ENCODE assay signal across 21 cellular contexts in genomic region chr15:94834000-94834399, GRCh38.
DNase-seq lines count a peak whose midpoint lies in the region; ATAC-seq, FAIRE-seq and TF ChIP-seq lines count a peak whose summit lies in the region.
"Had no signal": no experiment of that assay in that cellular context is flagged by ENCODE, and none has a peak within 500 bp of the region (broad histone marks: within the 10 kb centered on the region; RNA-seq: fewer than 3 reads in every experiment).

No MANE protein-coding gene starts in this region.

- H2BK5ac ChIP-seq in trophoblast cell (ENCODE audit: low read depth, low read length, poor library complexity), result no peak overlapping the region

- H3K27ac ChIP-seq in K562 (ENCODE audit: extremely low read depth, low read depth, low read length) (no peak overlapping the region), mesodermal cell (ENCODE audit: low read depth, low read length, severe bottlenecking) (peak overlapping the region; percentile 30), trophoblast cell (ENCODE audit: low read depth, low read length) (peak overlapping the region; percentile 89), left ventricle myocardium inferior (replicated peaks) (no peak overlapping the region), brain microvascular endothelial cell (no peak overlapping the region)
- H3K27ac ChIP-seq: BLaER1, C4-2B had no signal

- TF ChIP-seq CTCF in Caco-2 (IDR thresholded peaks at IDR 0.05; ENCODE audit: insufficient read depth in 1 of 2, low read depth in 1 of 2, low read length in 1 of 2, severe bottlenecking in 1 of 2, unreplicated experiment in 1 of 2) (no peak), K562 (IDR thresholded peaks at IDR 0.05 in 2 of 3, conservative IDR thresholded peaks at IDR 0.05 in 1 of 3; ENCODE audit: insufficient read depth in 2 of 3, low read depth in 1 of 3, low read length in 3 of 3) (no peak), MCF 10A (IDR thresholded peaks at IDR 0.05; ENCODE audit: unreplicated experiment) (no peak), left ventricle myocardium inferior (IDR thresholded peaks at IDR 0.05; ENCODE audit: borderline replicate concordance) (no peak), brain microvascular endothelial cell (IDR thresholded peaks at IDR 0.05; ENCODE audit: low read depth, low read length, missing control alignments) (no peak)

- no peak overlapping the region for H2BK12ac ChIP-seq in trophoblast cell (ENCODE audit: low read length)

- H3K4me3 Mint-ChIP-seq in Caco-2 (ENCODE audit: unreplicated experiment), result peak overlapping the region; percentile 18
- H3K4me3 Mint-ChIP-seq in MCF 10A (ENCODE audit: unreplicated experiment), result no peak overlapping the region
- H3K4me3 Mint-ChIP-seq: B cell; CD4-positive, CD25-positive, alpha-beta regulatory T cell; CD8-positive, alpha-beta memory T cell; GM23338; H9 had no signal

- H2AFZ ChIP-seq in K562 (ENCODE audit: low read depth, low read length) (no peak overlapping the region), trophoblast cell (ENCODE audit: insufficient read depth, low read length, poor library complexity) (no peak overlapping the region)
- H2AFZ ChIP-seq: GM23338 had no signal

- POLR2A ChIA-PET in Caco-2 (lab: Charles Lee), result interaction anchor here (0.6 kb wide), 1 partner anchor 257 kb away, joined by 4 read pairs; no protein-coding TSS in a partner anchor
- POLR2A ChIA-PET in K562 (lab: Yijun Ruan, JAX), result no interaction called here
- POLR2A ChIA-PET in MCF 10A (lab: Yijun Ruan, JAX), result no interaction called here

- peaks cover 18% of the 10 kb centered on the region for H3K9me3 ChIP-seq in Caco-2
- no peaks in the 10 kb centered on the region for H3K9me3 ChIP-seq in K562 (replicated peaks; ENCODE audit: control insufficient read depth, insufficient read depth, low read depth, low read length)
- peaks cover 9% of the 10 kb centered on the region for H3K9me3 ChIP-seq in mesodermal cell (ENCODE audit: control insufficient read depth, low read length)
- peaks cover 7% of the 10 kb centered on the region for H3K9me3 ChIP-seq in trophoblast cell (ENCODE audit: insufficient read depth, low read depth, low read length)
- peaks cover 14% of the 10 kb centered on the region for H3K9me3 ChIP-seq in left ventricle myocardium inferior (replicated peaks)

- no TSS peak for BruUV-seq in Caco-2 (replicated peaks; lab: Mats Ljungman, UMichigan)
- BruUV-seq in K562 (replicated peaks; lab: Mats Ljungman, UMichigan), result no TSS peak
- no TSS peak for BruUV-seq in MCF 10A (replicated peaks; lab: Mats Ljungman, UMichigan)

- H3K4me1 Mint-ChIP-seq in Caco-2 (ENCODE audit: low read depth, unreplicated experiment), result peaks cover 18% of the 10 kb centered on the region
- H3K4me1 Mint-ChIP-seq in MCF 10A (ENCODE audit: insufficient read depth, unreplicated experiment), result no peaks in the 10 kb centered on the region
- H3K4me1 Mint-ChIP-seq: B cell; CD4-positive, CD25-positive, alpha-beta regulatory T cell; CD8-positive, alpha-beta memory T cell; GM23338 had no signal

- no peak overlapping the region for H3K4ac ChIP-seq in trophoblast cell (ENCODE audit: low read depth, low read length)

- no peak overlapping the region for H2AK5ac ChIP-seq in trophoblast cell (ENCODE audit: low read length)

- H3K79me1 ChIP-seq in trophoblast cell (ENCODE audit: low read length), result peaks cover 21% of the 10 kb centered on the region

- WGBS in K562 (ENCODE audit: insufficient coverage, low coverage, missing lambda C conversion rate), result 65% methylated on average over 3 of the region's 3 CpGs
- 83% methylated on average over 1 of the region's 3 CpGs; no CpG with 5 or more reads in 1 of the 2 experiments for WGBS in mesodermal cell (ENCODE audit: insufficient coverage in 2 of 2), 2 experiments
- WGBS in trophoblast cell (ENCODE audit: extremely low coverage, insufficient coverage, insufficient read length), result no CpG with 5 or more reads among the region's 3 CpGs

- H4K91ac ChIP-seq in trophoblast cell (ENCODE audit: low read depth, low read length), result no peak overlapping the region

- H3K27ac Mint-ChIP-seq in Caco-2 (ENCODE audit: unreplicated experiment) (peak overlapping the region; percentile 82), MCF 10A (ENCODE audit: low read depth, unreplicated experiment) (no peak overlapping the region)
- H3K27ac Mint-ChIP-seq: B cell; CD4-positive, CD25-positive, alpha-beta regulatory T cell; CD8-positive, alpha-beta memory T cell; GM23338; H9 had no signal

- no peak overlapping the region for H4K12ac ChIP-seq in trophoblast cell (ENCODE audit: low read depth, low read length)

- H3K36me3 ChIP-seq in Caco-2 (ENCODE audit: control insufficient read depth, insufficient read depth, low read length), result no peaks in the 10 kb centered on the region
- H3K36me3 ChIP-seq in K562 (ENCODE audit: control insufficient read depth, insufficient read depth, low read length), result no peaks in the 10 kb centered on the region
- H3K36me3 ChIP-seq in mesodermal cell (ENCODE audit: control insufficient read depth, insufficient read depth, low read length), result no peaks in the 10 kb centered on the region
- no peaks in the 10 kb centered on the region for H3K36me3 ChIP-seq in trophoblast cell (ENCODE audit: control insufficient read depth in 1 of 2, insufficient read depth in 2 of 2, low read length in 2 of 2)
- no peaks in the 10 kb centered on the region for H3K36me3 ChIP-seq in left ventricle myocardium inferior
- H3K36me3 ChIP-seq in brain microvascular endothelial cell (replicated peaks), result no peaks in the 10 kb centered on the region

- H2BK120ac ChIP-seq in trophoblast cell (ENCODE audit: insufficient read depth, low read length, poor library complexity), result no peak overlapping the region

- H3K4me2 ChIP-seq in K562 (ENCODE audit: insufficient read depth, low read length) (no peak overlapping the region), trophoblast cell (ENCODE audit: low read length) (no peak overlapping the region)
- H3K4me2 ChIP-seq: BLaER1, GM23338 had no signal

- H3K79me2 ChIP-seq in K562 (ENCODE audit: control insufficient read depth, insufficient read depth, low read length) (no peaks in the 10 kb centered on the region), trophoblast cell (ENCODE audit: control insufficient read depth, insufficient read depth, low read length, poor library complexity) (no peaks in the 10 kb centered on the region)

- H4K8ac ChIP-seq in trophoblast cell (ENCODE audit: low read depth, low read length), result no peak overlapping the region

- H3K9me1 ChIP-seq in K562 (ENCODE audit: control insufficient read depth, insufficient read depth, low read length), result no peaks in the 10 kb centered on the region

- in situ Hi-C loops in K562 (cut with MboI) (no loop called here), brain microvascular endothelial cell (cut with HindIII; ENCODE audit: low pct_ligation_motif_present, low sequenced_read_pairs) (no loop called here)

- peaks cover 35% of the 10 kb centered on the region for H3K4me1 ChIP-seq in Caco-2
- peaks cover 0 to 5% of the 10 kb centered on the region in 2 experiments; a peak in 1 of 5 replicates for H3K4me1 ChIP-seq in K562 (replicated peaks in 1 of 2; ENCODE audit: control insufficient read depth in 2 of 2, insufficient read depth in 2 of 2, low read length in 2 of 2)
- H3K4me1 ChIP-seq in mesodermal cell (ENCODE audit: control insufficient read depth, insufficient read depth, low read length, poor library complexity, severe bottlenecking), result no peaks in the 10 kb centered on the region
- H3K4me1 ChIP-seq in trophoblast cell (ENCODE audit: control insufficient read depth in 1 of 2, insufficient read depth in 2 of 2, low read length in 2 of 2), result peaks cover 5 to 6% of the 10 kb centered on the region in 2 experiments
- no peaks in the 10 kb centered on the region for H3K4me1 ChIP-seq in left ventricle myocardium inferior
- H3K4me1 ChIP-seq: BLaER1 had no signal

- no peak overlapping the region for H3K14ac ChIP-seq in trophoblast cell (ENCODE audit: low read length)

- CTCF ChIA-PET in Caco-2 (lab: Charles Lee), result no interaction called here
- CTCF ChIA-PET in K562 (lab: Yijun Ruan, JAX; ENCODE audit: low intra/inter-chr PET ratio), result no interaction called here
- CTCF ChIA-PET in MCF 10A (lab: Yijun Ruan, JAX), result no interaction called here

- TF ChIP-seq RAD21 in K562 (CRISPR knock-in tag; conservative IDR thresholded peaks at IDR 0.05 in 1 of 2, IDR thresholded peaks at IDR 0.05 in 1 of 2), result no peak

- no peak for FAIRE-seq in K562 (lab: Jason Lieb, UNC)
- FAIRE-seq: GM12892 had no signal

- no peak overlapping the region for H3K9ac ChIP-seq in K562 (ENCODE audit: insufficient read depth in 1 of 2, low read depth in 2 of 2, low read length in 2 of 2)
- H3K9ac ChIP-seq in trophoblast cell (ENCODE audit: low read length), result no peak overlapping the region
- H3K9ac ChIP-seq: BLaER1 had no signal

- peaks cover 19% of the 10 kb centered on the region for H3K9me3 Mint-ChIP-seq in Caco-2 (ENCODE audit: unreplicated experiment)
- no peaks in the 10 kb centered on the region for H3K9me3 Mint-ChIP-seq in MCF 10A (ENCODE audit: unreplicated experiment)

- intact Hi-C loops in Caco-2 (cut with micrococcal nuclease; ENCODE audit: unreplicated experiment), result loop anchor here (1.0 kb wide), 2 partner anchors 11 to 24 kb away; no protein-coding TSS in a partner anchor
- intact Hi-C loops in K562 (cut with micrococcal nuclease), result no loop called here
- intact Hi-C loops in MCF 10A (cut with micrococcal nuclease), result no loop called here
- intact Hi-C loops in left ventricle myocardium inferior (cut with micrococcal nuclease), result no loop called here

- H3K27me3 Mint-ChIP-seq in Caco-2 (ENCODE audit: insufficient read depth, unreplicated experiment) (no peaks in the 10 kb centered on the region), MCF 10A (ENCODE audit: insufficient read depth, unreplicated experiment) (no peaks in the 10 kb centered on the region)
- H3K27me3 Mint-ChIP-seq: B cell; CD4-positive, CD25-positive, alpha-beta regulatory T cell had no signal

- H3K36me3 Mint-ChIP-seq in Caco-2 (ENCODE audit: insufficient read depth, unreplicated experiment), result no peaks in the 10 kb centered on the region
- H3K36me3 Mint-ChIP-seq in MCF 10A (ENCODE audit: insufficient read depth, unreplicated experiment), result no peaks in the 10 kb centered on the region
- H3K36me3 Mint-ChIP-seq: CD4-positive, CD25-positive, alpha-beta regulatory T cell; CD8-positive, alpha-beta memory T cell had no signal

- ATAC-seq in K562 (no peak), HG03280 (IDR thresholded peaks at IDR 0.05; ENCODE audit: unreplicated experiment) (no peak)
- ATAC-seq: GM23338, HCT116 had no signal

- H3K18ac ChIP-seq in trophoblast cell (ENCODE audit: low read length), result no peak overlapping the region

- no peak overlapping the region for H3K23ac ChIP-seq in trophoblast cell (ENCODE audit: low read length)

- H4K20me1 ChIP-seq in K562 (replicated peaks; ENCODE audit: control insufficient read depth, insufficient read depth, low read length), result no peaks in the 10 kb centered on the region
- H4K20me1 ChIP-seq: BLaER1 had no signal

- H3K4me3 ChIP-seq in Caco-2 (ENCODE audit: low read depth, low read length) (no peak overlapping the region), K562 (no peak overlapping the region), mesodermal cell (ENCODE audit: extremely low read depth, insufficient read depth, low read length, poor library complexity, severe bottlenecking) (no peak overlapping the region), trophoblast cell (ENCODE audit: low read depth, low read length) (no peak overlapping the region), left ventricle myocardium inferior (no peak overlapping the region), brain microvascular endothelial cell (ENCODE audit: low read depth, low read length) (no peak overlapping the region)
- H3K4me3 ChIP-seq: BLaER1, GM23338 had no signal

- DNase-seq in Caco-2 (no peak), K562 (ENCODE audit: extremely low read depth in 1 of 4, low spot score in 3 of 4) (no peak), trophoblast cell (no peak), MCF 10A (ENCODE audit: unreplicated experiment) (no peak), left ventricle myocardium inferior (no peak), brain microvascular endothelial cell (no peak)
- DNase-seq: Calu3; CD4-positive, CD25-positive, alpha-beta regulatory T cell; CD8-positive, alpha-beta memory T cell; DMS53; DMS79 treated with DMSO at 0.1 percent for 48 hours; GF-D8; H9 had no signal

- no peak for TF ChIP-seq EP300 in K562 (IDR thresholded peaks at IDR 0.05; ENCODE audit: low read length)

- no peak for TF ChIP-seq POLR2A in K562 (conservative IDR thresholded peaks at IDR 0.05)

- H3K27me3 ChIP-seq in Caco-2 (replicated peaks; ENCODE audit: control insufficient read depth, insufficient read depth, low read length) (no peaks in the 10 kb centered on the region), K562 (ENCODE audit: control insufficient read depth in 2 of 2, insufficient read depth in 2 of 2, low read length in 2 of 2) (no peaks in the 10 kb centered on the region), trophoblast cell (ENCODE audit: insufficient read depth, low read length) (no peaks in the 10 kb centered on the region), left ventricle myocardium inferior (ENCODE audit: low read depth) (peaks cover 7% of the 10 kb centered on the region), brain microvascular endothelial cell (replicated peaks) (no peaks in the 10 kb centered on the region)
- H3K27me3 ChIP-seq: BLaER1 had no signal

Comparison
In these comparisons a context has a peak if more than half of its experiments do, and no peak if none do; other contexts are left out.
1. H3K27ac ChIP-seq: peak in mesodermal cell (single experiment) and trophoblast cell (single experiment); none in K562 (single experiment), left ventricle myocardium inferior (single experiment) and brain microvascular endothelial cell (single experiment).